Comparison of ENCODE assay signal across 15 cellular contexts in genomic region chr1:40045182-40045581, GRCh38. TPM values are rescaled to one million over a fixed set of nuclear protein-coding genes. Genes with fewer than 3 reads are reported as not detected.
DNase-seq lines count a peak whose midpoint lies in the region; ATAC-seq and TF ChIP-seq lines count a peak whose summit lies in the region.
"Had no signal": no experiment of that assay in that cellular context is flagged by ENCODE, and none has a peak within 500 bp of the region (broad histone marks: within the 10 kb centered on the region; RNA-seq: fewer than 3 reads in every experiment).

No MANE protein-coding gene starts in this region.

- CTCF ChIA-PET in activated naive CD4-positive, alpha-beta T cell treated with anti-CD3 and anti-CD28 coated beads for 36 hours (lab: Charles Lee), result interaction anchor here (1.0 kb wide), 2 partner anchors 12 to 33 kb away, joined by 3 to 6 read pairs; no protein-coding TSS in a partner anchor
- CTCF ChIA-PET in activated CD8-positive, alpha-beta T cell treated with anti-CD3 and anti-CD28 coated beads for 36 hours (lab: Charles Lee), result no interaction called here

- H3K4me1 Mint-ChIP-seq in activated naive CD4-positive, alpha-beta T cell treated with anti-CD3 and anti-CD28 coated beads for 36 hours (ENCODE audit: low read depth), result peaks cover 75% of the 10 kb centered on the region
- peaks cover 70% of the 10 kb centered on the region for H3K4me1 Mint-ChIP-seq in activated CD8-positive, alpha-beta T cell treated with anti-CD3 and anti-CD28 coated beads for 36 hours (ENCODE audit: low read depth)
- peaks cover 75% of the 10 kb centered on the region for H3K4me1 Mint-ChIP-seq in stimulated activated memory B cell treated with anti-CD40 and anti-IgM and Interleukin-4, amounts not matched to agents 10 μg/mL and 1 μg/mL and 100 μg/mL, for 72 hours

- peak overlapping the region; percentile 44 for H3K4me3 Mint-ChIP-seq in activated naive CD4-positive, alpha-beta T cell treated with anti-CD3 and anti-CD28 coated beads for 36 hours
- peak overlapping the region; percentile 94 for H3K4me3 Mint-ChIP-seq in activated CD8-positive, alpha-beta T cell treated with anti-CD3 and anti-CD28 coated beads for 36 hours
- H3K4me3 Mint-ChIP-seq in stimulated activated memory B cell treated with anti-CD40 and anti-IgM and Interleukin-4, amounts not matched to agents 10 μg/mL and 1 μg/mL and 100 μg/mL, for 72 hours, result peak overlapping the region; percentile 55

- peak overlapping the region; percentile 86 for H3K27ac Mint-ChIP-seq in activated naive CD4-positive, alpha-beta T cell treated with anti-CD3 and anti-CD28 coated beads for 36 hours
- peak overlapping the region; percentile 83 for H3K27ac Mint-ChIP-seq in activated CD8-positive, alpha-beta T cell treated with anti-CD3 and anti-CD28 coated beads for 36 hours
- H3K27ac Mint-ChIP-seq in stimulated activated memory B cell treated with anti-CD40 and anti-IgM and Interleukin-4, amounts not matched to agents 10 μg/mL and 1 μg/mL and 100 μg/mL, for 72 hours, result peak overlapping the region; percentile 69

- H3K27ac ChIP-seq in epithelial cell of prostate (peak overlapping the region; percentile 99), body of pancreas (no peak overlapping the region)
- H3K27ac ChIP-seq: PC-9, uterus had no signal

- peaks cover 36% of the 10 kb centered on the region for H3K4me1 ChIP-seq in body of pancreas

- no peak for TF ChIP-seq CTCF in activated CD8-positive, alpha-beta T cell treated with anti-CD3 and anti-CD28 coated beads for 36 hours (IDR thresholded peaks at IDR 0.05)
- TF ChIP-seq CTCF in body of pancreas (IDR thresholded peaks at IDR 0.05), result no peak

- no peak for DNase-seq in activated naive CD4-positive, alpha-beta T cell treated with anti-CD3 and anti-CD28 coated beads for 36 hours
- no peak for DNase-seq in activated naive CD4-positive, alpha-beta T cell treated with anti-CD3 and anti-CD28 coated beads, Interleukin-2, amount 50 U/mL, for 16 hours
- no peak for DNase-seq in activated CD8-positive, alpha-beta T cell treated with anti-CD3 and anti-CD28 coated beads for 36 hours
- no peak for DNase-seq in epithelial cell of prostate (ENCODE audit: low read depth, low spot score)
- DNase-seq in NCI-H1694 treated with DMSO at 0.1 percent for 48 hours (lab: John Stamatoyannopoulos, UW), result no peak
- no peak for DNase-seq in body of pancreas
- DNase-seq: effector CD8-positive, alpha-beta T cell; islet precursor cell; midbrain; NCI-H1092 treated with DMSO at 0.1 percent for 48 hours; NCI-H2227 treated with DMSO at 0.1 percent for 48 hours; PC-9; uterus had no signal

- intact Hi-C loops in activated naive CD4-positive, alpha-beta T cell treated with anti-CD3 and anti-CD28 coated beads for 36 hours (cut with micrococcal nuclease), result loop anchor here (5.0 kb wide), 2 partner anchors 117 to 197 kb away; partner anchors contain the start of gene RLF
- intact Hi-C loops in activated CD8-positive, alpha-beta T cell treated with anti-CD3 and anti-CD28 coated beads for 36 hours (cut with micrococcal nuclease), result no loop called here
- intact Hi-C loops in body of pancreas (cut with DNase I), result no loop called here

- H3K27me3 ChIP-seq in body of pancreas, result no peaks in the 10 kb centered on the region
- H3K27me3 ChIP-seq: uterus had no signal

- H3K9me3 ChIP-seq in body of pancreas, result no peaks in the 10 kb centered on the region
- H3K9me3 ChIP-seq: uterus had no signal

- ATAC-seq in activated CD8-positive, alpha-beta T cell treated with anti-CD3 and anti-CD28 coated beads for 36 hours, result no peak
- ATAC-seq in stimulated activated memory B cell treated with anti-CD40 and anti-IgM and Interleukin-4, amounts not matched to agents 10 μg/mL and 1 μg/mL and 100 μg/mL, for 72 hours, result no peak
- ATAC-seq in HG02884 (IDR thresholded peaks at IDR 0.05; ENCODE audit: unreplicated experiment) (no peak), body of pancreas (no peak)

- H3K36me3 Mint-ChIP-seq in activated naive CD4-positive, alpha-beta T cell treated with anti-CD3 and anti-CD28 coated beads for 36 hours (ENCODE audit: low read depth), result peaks cover 56% of the 10 kb centered on the region
- peaks cover 71% of the 10 kb centered on the region for H3K36me3 Mint-ChIP-seq in activated CD8-positive, alpha-beta T cell treated with anti-CD3 and anti-CD28 coated beads for 36 hours (ENCODE audit: low read depth)
- peaks cover 43% of the 10 kb centered on the region for H3K36me3 Mint-ChIP-seq in stimulated activated memory B cell treated with anti-CD40 and anti-IgM and Interleukin-4, amounts not matched to agents 10 μg/mL and 1 μg/mL and 100 μg/mL, for 72 hours

- POLR2A ChIA-PET in activated CD8-positive, alpha-beta T cell treated with anti-CD3 and anti-CD28 coated beads for 36 hours (lab: Charles Lee), result interaction anchor here (0.9 to 2.1 kb wide), 3 partner anchors 11 to 14 kb away, joined by 3 to 5 read pairs (median 4); no protein-coding TSS in a partner anchor

- no peaks in the 10 kb centered on the region for H3K36me3 ChIP-seq in body of pancreas (replicated peaks in 1 of 2; ENCODE audit: insufficient read depth in 1 of 2, low read depth in 2 of 2)
- H3K36me3 ChIP-seq: uterus had no signal

- H3K9me3 Mint-ChIP-seq in activated naive CD4-positive, alpha-beta T cell treated with anti-CD3 and anti-CD28 coated beads for 36 hours, result no peaks in the 10 kb centered on the region
- H3K9me3 Mint-ChIP-seq in activated CD8-positive, alpha-beta T cell treated with anti-CD3 and anti-CD28 coated beads for 36 hours, result no peaks in the 10 kb centered on the region
- H3K9me3 Mint-ChIP-seq in stimulated activated memory B cell treated with anti-CD40 and anti-IgM and Interleukin-4, amounts not matched to agents 10 μg/mL and 1 μg/mL and 100 μg/mL, for 72 hours, result no peaks in the 10 kb centered on the region

- H3K27me3 Mint-ChIP-seq in activated naive CD4-positive, alpha-beta T cell treated with anti-CD3 and anti-CD28 coated beads for 36 hours (ENCODE audit: low read depth), result no peaks in the 10 kb centered on the region
- H3K27me3 Mint-ChIP-seq in activated CD8-positive, alpha-beta T cell treated with anti-CD3 and anti-CD28 coated beads for 36 hours, result no peaks in the 10 kb centered on the region
- H3K27me3 Mint-ChIP-seq in stimulated activated memory B cell treated with anti-CD40 and anti-IgM and Interleukin-4, amounts not matched to agents 10 μg/mL and 1 μg/mL and 100 μg/mL, for 72 hours, result no peaks in the 10 kb centered on the region

- no peak for TF ChIP-seq POLR2A in body of pancreas (IDR thresholded peaks at IDR 0.05)

- no peak overlapping the region for H3K4me3 ChIP-seq in body of pancreas
- H3K4me3 ChIP-seq: PC-9, uterus had no signal

- 92 to 94% methylated on average over 4 of the region's 4 CpGs for WGBS in body of pancreas, 2 donors

RNA-seq across cellular contexts. Expression of gene CAP1, which starts 4.7 kb away (rescaled TPM):
- total RNA-seq in activated naive CD4-positive, alpha-beta T cell treated with anti-CD3 and anti-CD28 coated beads for 36 hours, result 100 to 1,000 TPM; 522 to 525 TPM
- total RNA-seq in activated CD8-positive, alpha-beta T cell treated with anti-CD3 and anti-CD28 coated beads for 36 hours, result 100 to 1,000 TPM; 511 to 512 TPM
- total RNA-seq in body of pancreas, result 10 to 100 TPM; 60.7 to 66.3 TPM

RNA-seq across cellular contexts. Expression of gene PPT1, which starts 51.9 kb away (rescaled TPM):
- 10 to 100 TPM; 81.3 to 89.7 TPM for total RNA-seq in activated naive CD4-positive, alpha-beta T cell treated with anti-CD3 and anti-CD28 coated beads for 36 hours
- total RNA-seq in activated CD8-positive, alpha-beta T cell treated with anti-CD3 and anti-CD28 coated beads for 36 hours, result 10 to 100 TPM; 60.6 to 69.1 TPM
- 10 to 100 TPM; 26.4 to 28.5 TPM for total RNA-seq in body of pancreas

Comparison
In these comparisons a context has a peak if more than half of its experiments do, and no peak if none do; other contexts are left out.
1. H3K4me3 Mint-ChIP-seq: peak in every context shown above with its lines; median percentile 94 in activated CD8-positive, alpha-beta T cell treated with anti-CD3 and anti-CD28 coated beads for 36 hours; 55 in stimulated activated memory B cell treated with anti-CD40 and anti-IgM and Interleukin-4, amounts not matched to agents 10 μg/mL and 1 μg/mL and 100 μg/mL, for 72 hours; 44 in activated naive CD4-positive, alpha-beta T cell treated with anti-CD3 and anti-CD28 coated beads for 36 hours.
2. RNA of gene CAP1, which starts 4.7 kb away (total RNA-seq): 522 to 525 TPM in activated naive CD4-positive, alpha-beta T cell treated with anti-CD3 and anti-CD28 coated beads for 36 hours and 511 to 512 TPM in activated CD8-positive, alpha-beta T cell treated with anti-CD3 and anti-CD28 coated beads for 36 hours; 60.7 to 66.3 TPM in body of pancreas; every median in the first group is over 4 times any median in the second.
3. Peak in every context shown above with its lines, with median percentiles within 50 percentile points of each other: H3K27ac Mint-ChIP-seq.